8 cellular contexts compared by ENCODE assay signal in the genomic region with DNA sequence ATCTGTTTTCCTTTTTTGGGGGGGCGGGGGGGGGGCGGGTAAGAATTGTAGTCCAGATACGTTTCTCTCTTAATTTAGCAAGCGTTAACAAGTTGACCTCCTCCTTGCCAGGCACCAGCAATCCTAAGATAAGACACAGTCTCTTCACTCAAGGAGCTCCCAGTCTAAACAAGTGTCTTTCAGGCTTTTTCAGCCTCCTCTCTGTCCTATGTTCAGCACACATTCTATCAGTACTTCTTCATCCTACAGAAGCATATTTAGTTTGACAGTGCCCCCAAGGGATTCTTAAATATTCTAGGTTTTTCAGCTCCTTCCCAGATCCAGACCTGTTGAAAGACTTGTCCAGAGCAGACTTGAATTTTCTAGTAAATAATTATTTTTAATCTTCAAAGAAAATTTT. TPM values are rescaled to one million over a fixed set of nuclear protein-coding genes. Genes with fewer than 3 reads are reported as not detected.
DNase-seq lines count a peak whose midpoint lies in the region; ATAC-seq and TF ChIP-seq lines count a peak whose summit lies in the region.

No MANE protein-coding gene starts in this region.

- peaks cover 77% of the 10 kb centered on the region for H3K79me2 ChIP-seq in ACC112 (ENCODE audit: control insufficient read depth, insufficient read depth, low read length, unreplicated experiment)

- H3K9me3 Mint-ChIP-seq in mesothelial cell of epicardium = no peaks in the 10 kb centered on the region

- H3K36me3 Mint-ChIP-seq in mesothelial cell of epicardium = no peaks in the 10 kb centered on the region

- H3K36me3 ChIP-seq in ACC112 (ENCODE audit: insufficient read depth, low read length) = no peaks in the 10 kb centered on the region

- no peak for TF ChIP-seq CTCF in mesothelial cell of epicardium (IDR thresholded peaks at IDR 0.05; ENCODE audit: unreplicated experiment)

- H3K4me1 Mint-ChIP-seq in mesothelial cell of epicardium = peaks cover 54% of the 10 kb centered on the region

- H3K27me3 Mint-ChIP-seq in mesothelial cell of epicardium (ENCODE audit: low read depth) = no peaks in the 10 kb centered on the region

- H3K27ac ChIP-seq in ACC112 (ENCODE audit: low read depth, low read length) = no peak overlapping the region

- H3K4me3 ChIP-seq in ACC112 (ENCODE audit: low read depth, low read length) = peak overlapping the region; percentile 99

- DNase-seq in HCEC 1CT = peak; percentile 16
- DNase-seq in amniotic epithelial cell (ENCODE audit: low read depth) = peak; percentile 40
- no peak for DNase-seq in mesothelial cell of epicardium (ENCODE audit: low spot score in 2 of 2, unreplicated experiment in 2 of 2)

- peak overlapping the region; percentile 46 for H3K4me3 Mint-ChIP-seq in mesothelial cell of epicardium

- no peak for ATAC-seq in HG02763 (IDR thresholded peaks at IDR 0.05; ENCODE audit: unreplicated experiment)
- ATAC-seq in HG03565 (IDR thresholded peaks at IDR 0.05; ENCODE audit: unreplicated experiment) = no peak
- no peak for ATAC-seq in HG03280 (IDR thresholded peaks at IDR 0.05; ENCODE audit: unreplicated experiment)
- no peak for ATAC-seq in HG03571 (IDR thresholded peaks at IDR 0.05; ENCODE audit: unreplicated experiment)

- H2AFZ ChIP-seq in ACC112 (ENCODE audit: low read length, unreplicated experiment) = no peak overlapping the region

- H3K4me1 ChIP-seq in ACC112 (ENCODE audit: control insufficient read depth, insufficient read depth, low read length, unreplicated experiment) = peaks cover 57% of the 10 kb centered on the region

- H3K27me3 ChIP-seq in ACC112 (ENCODE audit: insufficient read depth, low read length) = no peaks in the 10 kb centered on the region

- H3K27ac Mint-ChIP-seq in mesothelial cell of epicardium = peak overlapping the region; percentile 76

RNA-seq across cellular contexts. Expression of a gene that starts 2.7 kb away (rescaled TPM):
- 158 to 161 TPM (median 160 TPM) in 3 replicates for total RNA-seq in mesothelial cell of epicardium

RNA-seq across cellular contexts. Expression of a gene that starts 56.3 kb away (rescaled TPM):
- 1.3 to 2.0 TPM (median 1.7 TPM) in 3 replicates for total RNA-seq in mesothelial cell of epicardium

Comparison
In these comparisons a context has a peak if more than half of its experiments do, and no peak if none do; other contexts are left out.
1. DNase-seq: peak in HCEC 1CT (single experiment) and amniotic epithelial cell (single experiment); none in mesothelial cell of epicardium (0 of 2).